ENCODE assay signal across 21 cellular contexts in the genomic region with DNA sequence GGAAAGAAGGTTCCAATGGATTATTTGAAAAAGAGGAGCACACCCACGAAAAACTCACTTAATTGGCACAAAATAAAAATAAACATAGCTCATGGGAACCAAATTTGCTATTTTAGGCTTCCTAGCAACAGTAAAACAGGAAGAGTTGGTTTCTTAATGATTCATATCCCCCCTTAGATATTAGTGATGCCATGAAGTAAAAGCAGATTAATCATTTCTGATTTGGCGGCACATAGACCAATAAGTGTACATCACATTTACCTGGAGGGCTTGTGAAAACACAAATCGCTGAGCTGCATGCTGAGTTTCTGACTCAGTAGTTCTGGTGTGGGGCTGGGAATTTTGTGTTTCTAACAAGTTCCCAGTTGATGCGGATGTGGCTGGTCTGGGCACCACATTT.
"Had no signal": no experiment of that assay in that cellular context is flagged by ENCODE, and none has a peak within 500 bp of the region (broad histone marks: within the 10 kb centered on the region; RNA-seq: fewer than 3 reads in every experiment).

No MANE protein-coding gene starts in this region.

- H3K36me3 ChIP-seq: left lung, right lobe of liver, tibial artery had no signal

- DNase-seq: activated B cell treated with CpG ODN at 0.5 μM for 24 hours; activated CD4-positive, alpha-beta T cell treated with anti-CD3 and anti-CD28 coated beads for 4 hours; activated CD4-positive, alpha-beta T cell treated with anti-CD3 and anti-CD28 coated beads, Interleukin-2, amount 50 U/mL, for 48 hours; activated CD8-positive, alpha-beta memory T cell treated with anti-CD3 and anti-CD28 coated beads, Interleukin-2, amount 50 U/mL, for 48 hours; activated naive CD4-positive, alpha-beta T cell treated with anti-CD3 and anti-CD28 coated beads, Interleukin-2, amount 10 ng/mL, durations not matched to agents 7 days and 5 days; activated T-cell treated with anti-CD3 and anti-CD28 coated beads, Interleukin-2, amount 50 U/mL, for 48 hours; amygdala; body of pancreas; caudate nucleus; effector CD8-positive, alpha-beta T cell; foreskin melanocyte; kidney glomerular epithelial cell; left lung; naive thymus-derived CD4-positive, alpha-beta T cell; posterior cingulate gyrus; right lobe of liver; stimulated activated CD4-positive, alpha-beta T cell treated with anti-CD3 and anti-CD28 coated beads, Interleukin-1b, Interleukin-23, amount 100 ng/mL, for 48 hours; T1000; tibial artery had no signal

- ATAC-seq: body of pancreas; left lung; naive thymus-derived CD4-positive, alpha-beta T cell; right lobe of liver had no signal

- H3K27ac ChIP-seq: body of pancreas, left lung, right lobe of liver, skin epidermis, tibial artery had no signal

- H3K4me3 ChIP-seq: body of pancreas, left lung, lung, right lobe of liver, skin epidermis, tibial artery had no signal

- H3K9me3 ChIP-seq: body of pancreas, left lung, right lobe of liver, tibial artery had no signal

- H3K4me1 ChIP-seq: body of pancreas, left lung, right lobe of liver, tibial artery had no signal

- H3K27me3 ChIP-seq: body of pancreas, left lung, right lobe of liver, tibial artery had no signal
